18 cellular contexts compared by ENCODE assay signal in genomic region chr12:107570721-107571120, GRCh38.
DNase-seq lines count a peak whose midpoint lies in the region; ATAC-seq and TF ChIP-seq lines count a peak whose summit lies in the region.
"Had no signal": no experiment of that assay in that cellular context is flagged by ENCODE, and none has a peak within 500 bp of the region (broad histone marks: within the 10 kb centered on the region; RNA-seq: fewer than 3 reads in every experiment).

No MANE protein-coding gene starts in this region.

- no peak overlapping the region for H3K4me3 ChIP-seq in astrocyte of the spinal cord (ENCODE audit: low read depth, low read length)
- H3K4me3 ChIP-seq in hepatocyte = no peak overlapping the region
- H3K4me3 ChIP-seq in PC-9 = no peak overlapping the region
- H3K4me3 ChIP-seq: gastrocnemius medialis had no signal

- no peaks in the 10 kb centered on the region for H3K9me3 ChIP-seq in hepatocyte (ENCODE audit: low read depth)
- no peaks in the 10 kb centered on the region for H3K9me3 ChIP-seq in PC-9 (ENCODE audit: insufficient read depth, low read depth)
- H3K9me3 ChIP-seq: gastrocnemius medialis had no signal

- ATAC-seq in HG03432 (IDR thresholded peaks at IDR 0.05; ENCODE audit: unreplicated experiment) (no peak), GM19328 (IDR thresholded peaks at IDR 0.05; ENCODE audit: unreplicated experiment) (no peak)
- ATAC-seq: effector memory CD8-positive, alpha-beta T cell; gastrocnemius medialis; T-helper 17 cell had no signal

- H3K36me3 ChIP-seq in hepatocyte (replicated peaks; ENCODE audit: insufficient read depth, low read depth) = no peaks in the 10 kb centered on the region
- H3K36me3 ChIP-seq in PC-9 (ENCODE audit: low read depth) = no peaks in the 10 kb centered on the region
- H3K36me3 ChIP-seq: gastrocnemius medialis had no signal

- CTCF ChIA-PET in PC-9 (lab: Charles Lee) = no interaction called here

- H3F3A ChIP-seq in PC-9 (ENCODE audit: insufficient read depth, low read depth) = no peaks in the 10 kb centered on the region

- H3K27me3 ChIP-seq in hepatocyte (peaks cover 2% of the 10 kb centered on the region), PC-9 (ENCODE audit: insufficient read depth, low read depth) (no peaks in the 10 kb centered on the region)
- H3K27me3 ChIP-seq: gastrocnemius medialis had no signal

- 62% methylated on average over 1 of the region's 1 CpG for WGBS in hepatocyte (ENCODE audit: low lambda C conversion rate, missing lambda C conversion rate)

- POLR2A ChIA-PET in PC-9 (lab: Charles Lee; ENCODE audit: unreplicated experiment) = no interaction called here

- in situ Hi-C loops in astrocyte of the spinal cord (cut with HindIII; ENCODE audit: low sequenced_read_pairs) = no loop called here

- H3K79me2 ChIP-seq in hepatocyte (no peaks in the 10 kb centered on the region), PC-9 (ENCODE audit: low read depth) (no peaks in the 10 kb centered on the region)

- H4K20me1 ChIP-seq in hepatocyte (ENCODE audit: insufficient read depth, poor library complexity, severe bottlenecking) (no peaks in the 10 kb centered on the region), PC-9 (ENCODE audit: insufficient read depth) (no peaks in the 10 kb centered on the region)

- no peak for TF ChIP-seq CTCF in astrocyte of the spinal cord (IDR thresholded peaks at IDR 0.05; ENCODE audit: low read depth, low read length)
- no peak for TF ChIP-seq CTCF in hepatocyte (IDR thresholded peaks at IDR 0.05; ENCODE audit: poor library complexity)
- no peak for TF ChIP-seq CTCF in PC-9 (conservative IDR thresholded peaks at IDR 0.05)

- H2AFZ ChIP-seq in hepatocyte (no peak overlapping the region), PC-9 (no peak overlapping the region)

- H3K27ac ChIP-seq in hepatocyte = no peak overlapping the region
- no peak overlapping the region for H3K27ac ChIP-seq in PC-9
- H3K27ac ChIP-seq: gastrocnemius medialis had no signal

- no TSS peak for BruUV-seq in PC-9 (replicated peaks; lab: Mats Ljungman, UMichigan)

- H3K4me1 ChIP-seq in hepatocyte (ENCODE audit: insufficient read depth) = peaks cover 5% of the 10 kb centered on the region
- no peaks in the 10 kb centered on the region for H3K4me1 ChIP-seq in PC-9 (replicated peaks; ENCODE audit: insufficient read depth)
- H3K4me1 ChIP-seq: gastrocnemius medialis had no signal

- DNase-seq in Daoy (ENCODE audit: low read depth) = peak; percentile 27
- DNase-seq in NCI-H2081 (lab: John Stamatoyannopoulos, UW) = peak; percentile 71 to 88
- DNase-seq in astrocyte of the spinal cord (ENCODE audit: low read depth, low spot score) = peak; percentile 63
- DNase-seq in hepatocyte (ENCODE audit: low spot score) = peak; percentile 23
- DNase-seq in PC-9 = no peak
- no peak for DNase-seq in activated CD4-positive, alpha-beta T cell treated with anti-CD3 and anti-CD28 coated beads, Interleukin-2, amount 50 U/mL, for 1 hour
- DNase-seq: activated CD4-positive, alpha-beta memory T cell treated with anti-CD3 and anti-CD28 coated beads, Interleukin-2, amount 10 ng/mL, durations not matched to agents 7 days and 5 days; activated naive CD8-positive, alpha-beta T cell treated with anti-CD3 and anti-CD28 coated beads, Interleukin-2, amount 10 ng/mL, durations not matched to agents 7 days and 5 days; activated T-cell treated with anti-CD3 and anti-CD28 coated beads, Interleukin-2, amount 50 U/mL, for 48 hours; central memory CD4-positive, alpha-beta T cell; effector memory CD8-positive, alpha-beta T cell; gastrocnemius medialis; Right ventricle myocardium superior; stimulated activated CD4-positive, alpha-beta T cell treated with anti-CD3 and anti-CD28 coated beads, Interleukin-2, amount 100 ng/mL, for 48 hours; substantia nigra; T-helper 17 cell had no signal

- no peak overlapping the region for H3K4me2 ChIP-seq in hepatocyte
- no peak overlapping the region for H3K4me2 ChIP-seq in PC-9

- H3K9me2 ChIP-seq in hepatocyte (replicated peaks; ENCODE audit: insufficient read depth) = no peaks in the 10 kb centered on the region
- no peaks in the 10 kb centered on the region for H3K9me2 ChIP-seq in PC-9 (ENCODE audit: insufficient read depth)

- intact Hi-C loops in PC-9 (cut with micrococcal nuclease; ENCODE audit: unreplicated experiment) = no loop called here

Comparison
In these comparisons a context has a peak if more than half of its experiments do, and no peak if none do; other contexts are left out.
1. DNase-seq: peak in Daoy (single experiment), NCI-H2081 (2 of 2), astrocyte of the spinal cord (single experiment) and hepatocyte (single experiment); none in PC-9 (0 of 2) and activated CD4-positive, alpha-beta T cell treated with anti-CD3 and anti-CD28 coated beads, Interleukin-2, amount 50 U/mL, for 1 hour (single experiment).